ENCODE assay signal across 16 cellular contexts in the genomic region with DNA sequence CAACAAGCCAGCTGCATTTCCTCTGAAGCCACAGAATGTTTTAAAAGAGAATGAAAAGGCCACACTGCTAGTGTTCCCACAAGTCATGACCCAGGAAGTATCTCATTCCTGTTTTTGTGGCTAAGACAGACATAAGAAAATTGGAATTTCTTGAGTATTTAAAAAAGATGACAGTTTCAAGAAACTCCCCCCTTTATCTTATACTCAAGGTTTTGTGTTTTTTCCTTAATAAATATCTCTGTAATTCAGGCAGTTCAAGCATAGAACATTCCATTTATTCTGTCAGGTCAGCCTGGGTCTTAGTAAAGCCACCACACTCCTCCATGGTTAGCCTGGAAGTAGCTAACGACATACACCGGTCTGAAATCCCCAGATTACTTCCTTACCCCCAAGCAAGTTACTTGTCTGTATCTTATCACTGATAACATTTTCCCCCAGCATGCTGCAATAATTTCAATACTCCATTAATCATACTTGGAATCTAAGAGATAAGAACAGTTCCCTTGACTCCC.
DNase-seq lines count a peak whose midpoint lies in the region; ATAC-seq and TF ChIP-seq lines count a peak whose summit lies in the region.
"Had no signal": no experiment of that assay in that cellular context is flagged by ENCODE, and none has a peak within 500 bp of the region (broad histone marks: within the 10 kb centered on the region; RNA-seq: fewer than 3 reads in every experiment).

No MANE protein-coding gene starts in this region.

- H3K36me3 ChIP-seq in ACC112 (ENCODE audit: insufficient read depth, low read length) (no peaks in the 10 kb centered on the region), SJSA1 (no peaks in the 10 kb centered on the region), sigmoid colon (no peaks in the 10 kb centered on the region)

- TF ChIP-seq EP300 in sigmoid colon (IDR thresholded peaks at IDR 0.05): no peak

- WGBS in sigmoid colon, 2 donors: 30 to 75% methylated on average over 2 of the region's 2 CpGs

- no peak for ATAC-seq in GM19467 (IDR thresholded peaks at IDR 0.05; ENCODE audit: unreplicated experiment)
- ATAC-seq: activated CD4-positive, alpha-beta T cell treated with anti-CD3 and anti-CD28 coated beads for 36 hours; stimulated activated effector memory CD8-positive, alpha-beta T cell treated with anti-CD3 and anti-CD28 coated beads, Interleukin-12 subunit alpha, Interleukin-12 subunit beta, amount 100 ng/mL, for 72 hours had no signal

- DNase-seq in SJSA1 (ENCODE audit: low read depth in 1 of 2, low spot score in 2 of 2) (peak; percentile 60 to 92), fibroblast of villous mesenchyme (ENCODE audit: low read depth) (peak; percentile 81), sigmoid colon (no peak), T-helper 9 cell (no peak), G401 (ENCODE audit: low spot score) (no peak), HuH-7 (ENCODE audit: low spot score) (no peak)
- DNase-seq: activated CD4-positive, alpha-beta T cell treated with anti-CD3 and anti-CD28 coated beads for 36 hours; activated T-cell treated with anti-CD3 and anti-CD28 coated beads, Interleukin-2, amount 50 U/mL, for 1 hour; Calu3; NCI-H187; retina; stimulated activated CD4-positive, alpha-beta T cell treated with anti-CD3 and anti-CD28 coated beads, Interleukin-4, amount 100 ng/mL, for 4 hours had no signal

- H3K27ac ChIP-seq in ACC112 (ENCODE audit: low read depth, low read length): peak overlapping the region; percentile 46
- H3K27ac ChIP-seq in SJSA1: peak overlapping the region; percentile 73
- H3K27ac ChIP-seq in sigmoid colon: peak overlapping the region; percentile 85 to 97 (median 89)
- H3K27ac ChIP-seq: HL-60 had no signal

- peaks cover 7% of the 10 kb centered on the region for H3K79me2 ChIP-seq in ACC112 (ENCODE audit: control insufficient read depth, insufficient read depth, low read length, unreplicated experiment)

- in situ Hi-C loops in G401 (cut with HindIII; ENCODE audit: low sequenced_read_pairs): no loop called here

- no peak overlapping the region for H2AFZ ChIP-seq in ACC112 (ENCODE audit: low read length, unreplicated experiment)

- H3K9me3 ChIP-seq in SJSA1 (replicated peaks) (no peaks in the 10 kb centered on the region), sigmoid colon (no peaks in the 10 kb centered on the region)

- H3K27me3 ChIP-seq in ACC112 (ENCODE audit: insufficient read depth, low read length): no peaks in the 10 kb centered on the region
- H3K27me3 ChIP-seq in SJSA1 (replicated peaks): no peaks in the 10 kb centered on the region
- no peaks in the 10 kb centered on the region for H3K27me3 ChIP-seq in sigmoid colon

- no peak for TF ChIP-seq POLR2A in sigmoid colon (IDR thresholded peaks at IDR 0.05)

- peaks cover 12% of the 10 kb centered on the region for H3K4me1 ChIP-seq in ACC112 (ENCODE audit: control insufficient read depth, insufficient read depth, low read length, unreplicated experiment)
- peaks cover 46% of the 10 kb centered on the region for H3K4me1 ChIP-seq in SJSA1 (replicated peaks)
- H3K4me1 ChIP-seq in sigmoid colon: peaks cover 0 to 70% (median 54%) of the 10 kb centered on the region in 4 donors

- intact Hi-C loops in sigmoid colon (cut with DNase I): loop anchor here (10.0 kb wide), 1 partner anchor 389 kb away; the partner anchor contains the start of gene NAXD

- no peak for TF ChIP-seq CTCF in fibroblast of villous mesenchyme (IDR thresholded peaks at IDR 0.05; ENCODE audit: insufficient read depth, low read depth, low read length)
- no peak for TF ChIP-seq CTCF in sigmoid colon (IDR thresholded peaks at IDR 0.05)

- H3K4me3 ChIP-seq in ACC112 (ENCODE audit: low read depth, low read length): no peak overlapping the region
- H3K4me3 ChIP-seq in SJSA1: no peak overlapping the region
- no peak overlapping the region for H3K4me3 ChIP-seq in fibroblast of villous mesenchyme (ENCODE audit: low read depth, low read length)
- H3K4me3 ChIP-seq in sigmoid colon: no peak overlapping the region

Comparison
In these comparisons a context has a peak if more than half of its experiments do, and no peak if none do; other contexts are left out.
1. DNase-seq: peak in SJSA1 (2 of 2) and fibroblast of villous mesenchyme (single experiment); none in sigmoid colon (single experiment), T-helper 9 cell (single experiment), G401 (single experiment) and HuH-7 (single experiment).
2. Peak in every context shown above with its lines, with median percentiles within 50 percentile points of each other: H3K27ac ChIP-seq.